Comparison of ENCODE assay signal across 23 cellular contexts in genomic region chr11:10881892-10882291, GRCh38.
"Had no signal": no experiment of that assay in that cellular context is flagged by ENCODE, and none has a peak within 500 bp of the region (broad histone marks: within the 10 kb centered on the region; RNA-seq: fewer than 3 reads in every experiment).

No MANE protein-coding gene starts in this region.

- H3K27ac ChIP-seq: coronary artery, dorsolateral prefrontal cortex, esophagus muscularis mucosa, foreskin keratinocyte, gastroesophageal sphincter, heart left ventricle, hepatocyte, left lung, lower lobe of right lung had no signal

- H3K4me2 ChIP-seq: hepatocyte had no signal

- FAIRE-seq: endothelial cell of umbilical vein, frontal cortex, kidney had no signal

- H3K36me3 ChIP-seq: esophagus muscularis mucosa, gastroesophageal sphincter, left lung, lower lobe of right lung had no signal

- H3K4me3 ChIP-seq: coronary artery, dorsolateral prefrontal cortex, esophagus muscularis mucosa, gastroesophageal sphincter, heart left ventricle, hepatocyte, left lung, lower lobe of right lung had no signal

- H3K9me3 ChIP-seq: esophagus muscularis mucosa had no signal

- ATAC-seq: foreskin keratinocyte; gastroesophageal sphincter; heart left ventricle; left lung; left ventricle myocardium superior; lower lobe of right lung; naive thymus-derived CD4-positive, alpha-beta T cell; natural killer cell had no signal

- H3K27me3 ChIP-seq: dorsolateral prefrontal cortex, esophagus muscularis mucosa, foreskin keratinocyte, gastroesophageal sphincter, heart left ventricle, hepatocyte, left lung had no signal

- DNase-seq: dermis blood vessel endothelial cell; dorsolateral prefrontal cortex; effector CD4-positive, alpha-beta T cell; effector memory CD4-positive, alpha-beta T cell; foreskin keratinocyte; heart left ventricle; hypothalamus; immature natural killer cell; islet precursor cell; kidney; kidney glomerular epithelial cell; left lung; left ventricle myocardium superior; lower lobe of right lung; mesenchymal stem cell; naive thymus-derived CD4-positive, alpha-beta T cell; natural killer cell had no signal
